In the genomic region with DNA sequence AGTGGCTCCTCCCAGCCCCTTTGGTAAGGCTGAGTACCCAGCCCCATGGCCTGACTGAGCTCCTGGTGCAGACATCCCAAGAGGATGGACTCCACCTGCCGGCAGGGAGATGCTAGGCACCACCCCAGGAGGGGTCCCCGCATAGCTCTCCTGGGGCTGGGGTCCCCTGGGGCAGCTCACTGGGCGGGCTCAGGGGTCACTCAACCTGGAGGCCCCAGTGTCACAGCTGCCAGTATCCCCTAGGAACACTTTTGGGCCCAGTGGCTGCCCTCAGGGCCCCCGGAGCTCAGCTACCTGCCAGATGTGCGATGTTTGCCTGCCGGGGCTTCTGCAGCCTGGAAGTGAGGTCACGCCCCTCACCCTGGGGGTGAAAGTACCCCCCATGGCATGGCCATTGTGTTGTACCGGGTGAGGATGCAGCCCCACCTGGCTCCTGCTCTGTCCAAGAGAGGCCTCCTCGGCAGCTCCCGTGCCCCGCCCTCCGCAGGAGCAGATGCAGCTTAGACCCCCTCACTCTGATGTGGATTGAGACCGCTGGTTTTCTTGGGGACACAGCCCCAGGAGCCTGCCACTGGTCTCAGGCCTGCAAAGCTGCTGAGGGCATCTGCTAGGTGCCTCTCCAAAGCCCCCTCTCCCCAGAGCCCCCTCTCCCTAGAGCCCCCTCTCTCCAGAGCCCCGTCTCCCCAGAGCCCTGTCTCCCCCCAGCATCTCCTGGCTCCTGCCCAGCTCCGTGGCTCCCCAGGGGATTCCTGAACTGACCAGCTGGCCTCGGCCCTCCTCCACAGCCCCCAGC, we compare ENCODE assay signal across 21 cellular contexts. TPM values are rescaled to one million over a fixed set of nuclear protein-coding genes. Genes with fewer than 3 reads are reported as not detected.
DNase-seq lines count a peak whose midpoint lies in the region; ATAC-seq, FAIRE-seq and TF ChIP-seq lines count a peak whose summit lies in the region.
"Had no signal": no experiment of that assay in that cellular context is flagged by ENCODE, and none has a peak within 500 bp of the region (broad histone marks: within the 10 kb centered on the region; RNA-seq: fewer than 3 reads in every experiment).

No MANE protein-coding gene starts in this region.

- CTCF ChIA-PET in HepG2 (lab: Yijun Ruan, JAX; ENCODE audit: low intra/inter-chr PET ratio, low total read pairs) = no interaction called here

- peaks cover 0 to 75% (median 20%) of the 10 kb centered on the region in 11 experiments; a peak in 10 of 22 replicates for H4K20me1 ChIP-seq in BLaER1 treated with 17β-estradiol and CSF1 and Interleukin-3, amounts not matched to agents 10 nM and 100 nM
- H4K20me1 ChIP-seq in HepG2 (ENCODE audit: insufficient read depth, low read length) = no peaks in the 10 kb centered on the region

- intact Hi-C loops in HepG2 (cut with micrococcal nuclease; ENCODE audit: unreplicated experiment) = no loop called here

- no peak for TF ChIP-seq RAD21 in HepG2 (CRISPR knock-in tag; IDR thresholded peaks at IDR 0.05)

- no peaks in the 10 kb centered on the region for H3K27me3 ChIP-seq in BLaER1 treated with 17β-estradiol and CSF1 and Interleukin-3, amounts not matched to agents 10 nM and 100 nM
- H3K27me3 ChIP-seq in HepG2 (ENCODE audit: control insufficient read depth in 1 of 2, insufficient read depth in 2 of 2, low read length in 2 of 2) (no peaks in the 10 kb centered on the region), gastroesophageal sphincter (no peaks in the 10 kb centered on the region)

- WGBS in HepG2 (ENCODE audit: low lambda C conversion rate) = 92% methylated on average over 6 of the region's 16 CpGs
- WGBS in gastroesophageal sphincter (ENCODE audit: low coverage in 1 of 2), 2 donors = 71% methylated on average over 3 of the region's 16 CpGs; no CpG with 5 or more reads in 1 of the 2 donors

- no peak for TF ChIP-seq EP300 in HepG2 (IDR thresholded peaks at IDR 0.05; ENCODE audit: low read depth in 2 of 2, low read length in 2 of 2)
- no peak for TF ChIP-seq EP300 in HepG2 (CRISPR knock-in tag; IDR thresholded peaks at IDR 0.05; ENCODE audit: borderline replicate concordance)
- no peak for TF ChIP-seq EP300 in gastroesophageal sphincter (IDR thresholded peaks at IDR 0.05)

- no peak overlapping the region for H3K4me3 ChIP-seq in BLaER1 treated with 17β-estradiol and CSF1 and Interleukin-3, amounts not matched to agents 10 nM and 100 nM
- H3K4me3 ChIP-seq in HFF-Myc (replicated peaks; ENCODE audit: low read depth, low read length) (no peak overlapping the region), cardiac fibroblast (replicated peaks in 1 of 2; ENCODE audit: low read depth in 2 of 2, low read length in 2 of 2) (no peak overlapping the region), HepG2 (replicated peaks in 1 of 3; ENCODE audit: insufficient read depth in 1 of 3, low read depth in 2 of 3, low read length in 3 of 3) (no peak overlapping the region), gastroesophageal sphincter (no peak overlapping the region)

- peak overlapping the region in 7 of 11 experiments; percentile 54 to 86 (median 73); a peak in 13 of 22 replicates for H3K4me2 ChIP-seq in BLaER1 treated with 17β-estradiol and CSF1 and Interleukin-3, amounts not matched to agents 10 nM and 100 nM
- no peak overlapping the region for H3K4me2 ChIP-seq in HepG2 (ENCODE audit: low read depth, low read length)

- no peak for TF ChIP-seq POLR2A in HepG2 (IDR thresholded peaks at IDR 0.05; ENCODE audit: insufficient read depth in 1 of 2, low read depth in 2 of 2, low read length in 2 of 2)
- no peak for TF ChIP-seq POLR2A in gastroesophageal sphincter (IDR thresholded peaks at IDR 0.05)

- TF ChIP-seq CTCF in HFF-Myc (IDR thresholded peaks at IDR 0.05; ENCODE audit: low read depth, low read length, missing control alignments) (peak; percentile 31), cardiac fibroblast (IDR thresholded peaks at IDR 0.05; ENCODE audit: low read depth, low read length) (peak; percentile 29), HepG2 (CRISPR knock-in tag; IDR thresholded peaks at IDR 0.05) (peak; percentile 45), gastroesophageal sphincter (IDR thresholded peaks at IDR 0.05) (no peak)

- BruUV-seq in HepG2 (replicated peaks; lab: Mats Ljungman, UMichigan) = no TSS peak

- no peak for FAIRE-seq in HepG2 (lab: Jason Lieb, UNC)
- FAIRE-seq: small intestine had no signal

- ATAC-seq in HepG2 = peak; percentile 15
- ATAC-seq in gastroesophageal sphincter = no peak
- ATAC-seq in HG02973 (IDR thresholded peaks at IDR 0.05; ENCODE audit: unreplicated experiment) = no peak
- ATAC-seq: T-helper 17 cell had no signal

- H3K36me3 ChIP-seq in BLaER1 treated with 17β-estradiol and CSF1 and Interleukin-3, amounts not matched to agents 10 nM and 100 nM = peaks cover 0 to 43% (median 31%) of the 10 kb centered on the region in 11 experiments; a peak in 19 of 22 replicates
- H3K36me3 ChIP-seq in HepG2 (replicated peaks in 1 of 2; ENCODE audit: control insufficient read depth in 1 of 2, insufficient read depth in 2 of 2, low read length in 2 of 2) = peaks cover 0 to 5% of the 10 kb centered on the region in 2 experiments; a peak in 1 of 5 replicates
- H3K36me3 ChIP-seq in gastroesophageal sphincter = peaks cover 0 to 32% of the 10 kb centered on the region in 2 donors

- H3K9me3 ChIP-seq in BLaER1 treated with 17β-estradiol and CSF1 and Interleukin-3, amounts not matched to agents 10 nM and 100 nM (replicated peaks in 1 of 11) = no peaks in the 10 kb centered on the region
- no peaks in the 10 kb centered on the region for H3K9me3 ChIP-seq in HepG2 (ENCODE audit: low read length)
- H3K9me3 ChIP-seq in gastroesophageal sphincter = no peaks in the 10 kb centered on the region

- no peak for DNase-seq in HFF-Myc (ENCODE audit: extremely low read depth, low read depth)
- DNase-seq in cardiac fibroblast (ENCODE audit: low read depth in 2 of 2) = no peak
- DNase-seq in HepG2 (ENCODE audit: low spot score) = no peak
- no peak for DNase-seq in SHP77 (lab: John Stamatoyannopoulos, UW)
- DNase-seq in activated effector memory CD4-positive, alpha-beta T cell treated with anti-CD3 and anti-CD28 coated beads, Interleukin-2, amount 50 U/mL, for 16 hours = no peak
- DNase-seq: activated CD8-positive, alpha-beta memory T cell treated with anti-CD3 and anti-CD28 coated beads for 24 hours; AML-193; cerebellar nuclear complex; GF-D8; NCI-H187; NCI-H510A; SIG-M5; small intestine; T-helper 17 cell; WERI-Rb-1 had no signal

- POLR2A ChIA-PET in HepG2 (lab: Yijun Ruan, JAX) = no interaction called here

- H3K79me2 ChIP-seq in HepG2 (ENCODE audit: insufficient read depth, low read length) = no peaks in the 10 kb centered on the region

- peak overlapping the region in 1 of 11 experiments; percentile 18; a peak in 1 of 22 replicates for H3K9ac ChIP-seq in BLaER1 treated with 17β-estradiol and CSF1 and Interleukin-3, amounts not matched to agents 10 nM and 100 nM
- no peak overlapping the region for H3K9ac ChIP-seq in HepG2 (ENCODE audit: insufficient read depth, low read depth, low read length)

- H2AFZ ChIP-seq in HepG2 (ENCODE audit: low read length) = no peak overlapping the region

- H3K4me1 ChIP-seq in BLaER1 treated with 17β-estradiol and CSF1 and Interleukin-3, amounts not matched to agents 10 nM and 100 nM = peaks cover 38 to 88% (median 75%) of the 10 kb centered on the region in 10 experiments
- peaks cover 22% of the 10 kb centered on the region; the same call in 1 of the 2 replicates for H3K4me1 ChIP-seq in HepG2 (ENCODE audit: insufficient read depth, low read length)
- H3K4me1 ChIP-seq in gastroesophageal sphincter = peaks cover 0 to 12% (median 0%) of the 10 kb centered on the region in 3 donors

- no peak overlapping the region for H3K27ac ChIP-seq in BLaER1 treated with 17β-estradiol and CSF1 and Interleukin-3, amounts not matched to agents 10 nM and 100 nM
- H3K27ac ChIP-seq in HepG2 (ENCODE audit: extremely low read length, insufficient read depth, low read length) = no peak overlapping the region
- no peak overlapping the region for H3K27ac ChIP-seq in gastroesophageal sphincter
- H3K27ac ChIP-seq: WERI-Rb-1 had no signal

- in situ Hi-C loops in HepG2 (cut with HindIII; ENCODE audit: extremely low pct_ligation_motif_present, low pct_unique_long_range_greater_than_20kb) = no loop called here

RNA-seq across cellular contexts. Expression of a gene that starts 6.7 kb away (rescaled TPM):
- total RNA-seq in HepG2 (2016; rRNA removed; fragmentation: Illumina TruSeq; extraction: Trizol) = 0.98 and 8.5 TPM in 2 replicates
- 1.8 and 1.9 TPM in 2 replicates for total RNA-seq in HepG2 (2016; cell fraction: cytosol; rRNA removed; fragmentation: Illumina TruSeq; extraction: Trizol; ENCODE audit: low read depth)
- total RNA-seq in HepG2 (2016; cell fraction: insoluble cytoplasmic fraction; rRNA removed; fragmentation: Illumina TruSeq; extraction: Trizol) = 1.2 and 9.0 TPM in 2 replicates
- 1.4 and 1.8 TPM in 2 replicates for total RNA-seq in HepG2 (2016; cell fraction: membrane; rRNA removed; fragmentation: Illumina TruSeq; extraction: Trizol)
- 14.0 and 15.7 TPM in 2 replicates for total RNA-seq in HepG2 (2016; cell fraction: nucleus; rRNA removed; fragmentation: Illumina TruSeq; extraction: Trizol)
- 63.6 and 107 TPM in 2 replicates for polyA plus RNA-seq in HepG2 (2011; rRNA removed)
- polyA plus RNA-seq in HepG2 (2011; cell fraction: cytosol; rRNA removed) = 8.9 and 16.3 TPM in 2 replicates
- 1,761 and 2,041 TPM in 2 replicates for polyA plus RNA-seq in HepG2 (2011; cell fraction: nucleus; rRNA removed)
- polyA plus RNA-seq in HepG2 (2012) = 31.4 and 46.5 TPM in 2 replicates
- polyA plus RNA-seq in HepG2 (2016; cell fraction: cytosol; fragmentation: Illumina TruSeq; extraction: Trizol; ENCODE audit: low read depth) = 1.9 and 2.1 TPM in 2 replicates
- polyA plus RNA-seq in HepG2 (2016; cell fraction: insoluble cytoplasmic fraction; fragmentation: Illumina TruSeq; extraction: Trizol; ENCODE audit: low read depth) = 1.9 and 2.5 TPM in 2 replicates
- 1.6 and 2.1 TPM in 2 replicates for polyA plus RNA-seq in HepG2 (2016; cell fraction: membrane; fragmentation: Illumina TruSeq; extraction: Trizol; ENCODE audit: low read depth)
- 65.6 and 66.9 TPM in 2 replicates for polyA plus RNA-seq in HepG2 (2016; cell fraction: nucleus; fragmentation: Illumina TruSeq; extraction: Trizol; ENCODE audit: insufficient read depth, low read depth)
- 15.4 TPM in 1 of 2 replicates, not detected in the other for polyA minus RNA-seq in HepG2 (2011; rRNA and poly(A)+ RNA removed; ENCODE audit: low replicate concordance)
- 5.8 and 5.9 TPM in 2 replicates for polyA minus RNA-seq in HepG2 (2011; cell fraction: cytosol; rRNA and poly(A)+ RNA removed)
- polyA minus RNA-seq in HepG2 (2011; cell fraction: nucleus; rRNA and poly(A)+ RNA removed) = 43.4 and 57.3 TPM in 2 replicates
- 1 to 10 TPM in 1 of 4 donors, under 1 TPM in 2, not detected in 1; 0.13 to 1.8 (median 0.62) TPM for total RNA-seq in gastroesophageal sphincter
- total RNA-seq: activated T-helper 1 cell treated with anti-CD3 and anti-CD28 coated beads, Interleukin-12 subunit alpha, Interleukin-12 subunit beta, Interleukin-2, Interleukin-4 antibody, amounts not matched to agents 30 ng/mL and 10 ng/mL and 1 ng/mL, durations not matched to agents 14 hours and 24 hours and 36 hours; HT-29; T-helper 17 cell had no signal

RNA-seq across cellular contexts. Expression of a gene that starts 28.0 kb away (rescaled TPM):
- total RNA-seq in HepG2 (2016; rRNA removed; fragmentation: Illumina TruSeq; extraction: Trizol) (0.07 TPM in 1 of 2 replicates, not detected in the other), gastroesophageal sphincter (1 to 10 TPM in 3 of 4 donors, under 1 TPM in 1; 0.32 to 5.3 (median 2.8) TPM)
- not detected in 2 replicates for total RNA-seq in HepG2 (2016; cell fraction: cytosol; rRNA removed; fragmentation: Illumina TruSeq; extraction: Trizol; ENCODE audit: low read depth)
- 0.04 TPM in 1 of 2 replicates, not detected in the other for total RNA-seq in HepG2 (2016; cell fraction: insoluble cytoplasmic fraction; rRNA removed; fragmentation: Illumina TruSeq; extraction: Trizol)
- 0.06 TPM in 1 of 2 replicates, not detected in the other for total RNA-seq in HepG2 (2016; cell fraction: membrane; rRNA removed; fragmentation: Illumina TruSeq; extraction: Trizol)
- not detected in 2 replicates for total RNA-seq in HepG2 (2016; cell fraction: nucleus; rRNA removed; fragmentation: Illumina TruSeq; extraction: Trizol)
- polyA plus RNA-seq in HepG2 (2011; rRNA removed) = 0.03 and 0.05 TPM in 2 replicates
- 0.05 and 0.08 TPM in 2 replicates for polyA plus RNA-seq in HepG2 (2011; cell fraction: cytosol; rRNA removed)
- polyA plus RNA-seq in HepG2 (2011; cell fraction: nucleus; rRNA removed) = 0.26 and 0.32 TPM in 2 replicates
- not detected in 2 replicates for polyA plus RNA-seq in HepG2 (2012)
- not detected in 2 replicates for polyA plus RNA-seq in HepG2 (2016; cell fraction: cytosol; fragmentation: Illumina TruSeq; extraction: Trizol; ENCODE audit: low read depth)
- polyA plus RNA-seq in HepG2 (2016; cell fraction: insoluble cytoplasmic fraction; fragmentation: Illumina TruSeq; extraction: Trizol; ENCODE audit: low read depth) = 0.19 TPM in 1 of 2 replicates, not detected in the other
- polyA plus RNA-seq in HepG2 (2016; cell fraction: membrane; fragmentation: Illumina TruSeq; extraction: Trizol; ENCODE audit: low read depth) = not detected in 2 replicates
- not detected in 2 replicates for polyA plus RNA-seq in HepG2 (2016; cell fraction: nucleus; fragmentation: Illumina TruSeq; extraction: Trizol; ENCODE audit: insufficient read depth, low read depth)
- 0.38 TPM in 1 of 2 replicates, not detected in the other for polyA minus RNA-seq in HepG2 (2011; rRNA and poly(A)+ RNA removed; ENCODE audit: low replicate concordance)
- not detected in 2 replicates for polyA minus RNA-seq in HepG2 (2011; cell fraction: cytosol; rRNA and poly(A)+ RNA removed)
- not detected in 2 replicates for polyA minus RNA-seq in HepG2 (2011; cell fraction: nucleus; rRNA and poly(A)+ RNA removed)
- total RNA-seq: activated T-helper 1 cell treated with anti-CD3 and anti-CD28 coated beads, Interleukin-12 subunit alpha, Interleukin-12 subunit beta, Interleukin-2, Interleukin-4 antibody, amounts not matched to agents 30 ng/mL and 10 ng/mL and 1 ng/mL, durations not matched to agents 14 hours and 24 hours and 36 hours; osteocyte; T-helper 17 cell had no signal

Comparison
In these comparisons a context has a peak if more than half of its experiments do, and no peak if none do; other contexts are left out.
1. CTCF ChIP-seq: peak in HFF-Myc (single experiment), cardiac fibroblast (single experiment) and HepG2 (single experiment); none in gastroesophageal sphincter (0 of 4).